Comparison of ENCODE assay signal across 8 cellular contexts in genomic region chr7:6730343-6730633, GRCh38. TPM values are rescaled to one million over a fixed set of nuclear protein-coding genes. Genes with fewer than 3 reads are reported as not detected.
DNase-seq lines count a peak whose midpoint lies in the region; ATAC-seq and TF ChIP-seq lines count a peak whose summit lies in the region.

No MANE protein-coding gene starts in this region.

- H3K4me1 Mint-ChIP-seq in neural progenitor cell = peaks cover 14% of the 10 kb centered on the region

- no peak overlapping the region; the same call in 1 of the 2 replicates for H3K27ac ChIP-seq in PC-3 (ENCODE audit: low read length)
- H3K27ac ChIP-seq in esophagus (ENCODE audit: low read depth in 2 of 2, low read length in 1 of 2) = peak overlapping the region; percentile 83 to 87
- H3K27ac ChIP-seq in neural progenitor cell = no peak overlapping the region

- peak overlapping the region; percentile 94 for H3K4me3 Mint-ChIP-seq in neural progenitor cell

- peaks cover 22% of the 10 kb centered on the region for H3K36me3 Mint-ChIP-seq in neural progenitor cell

- no peaks in the 10 kb centered on the region for H3K9me2 ChIP-seq in PC-3 (replicated peaks; ENCODE audit: low read length)

- H3K36me3 ChIP-seq in PC-3 (ENCODE audit: low read depth, low read length) = peaks cover 9% of the 10 kb centered on the region
- H3K36me3 ChIP-seq in esophagus (ENCODE audit: control insufficient read depth in 2 of 2, insufficient read depth in 2 of 2, low read length in 1 of 2) = peaks cover 4% of the 10 kb centered on the region in 2 donors
- no peaks in the 10 kb centered on the region for H3K36me3 ChIP-seq in neural progenitor cell

- H3K4me3 ChIP-seq in PC-3 (ENCODE audit: low read length) (peak overlapping the region; percentile 94), esophagus (ENCODE audit: low read depth in 1 of 2, low read length in 2 of 2) (peak overlapping the region; percentile 91 to 96), neural progenitor cell (peak overlapping the region; percentile 88)

- CTCF ChIA-PET in PC-3 (lab: Charles Lee) = no interaction called here

- peak overlapping the region; percentile 94 for H3K4me2 ChIP-seq in PC-3 (ENCODE audit: low read length)
- peak overlapping the region; percentile 83 for H3K4me2 ChIP-seq in neural progenitor cell

- POLR2A ChIA-PET in PC-3 (lab: Charles Lee; ENCODE audit: unreplicated experiment) = no interaction called here

- H3K79me2 ChIP-seq in PC-3 (ENCODE audit: low read length) (peaks cover 29% of the 10 kb centered on the region), neural progenitor cell (ENCODE audit: low read depth) (peaks cover 28% of the 10 kb centered on the region)

- no peak for DNase-seq in PC-3
- DNase-seq in neural progenitor cell (ENCODE audit: low spot score) = no peak
- DNase-seq in 8988T = no peak
- no peak for DNase-seq in SKM-1 (lab: John Stamatoyannopoulos, UW; ENCODE audit: unreplicated experiment)

- H3K9ac ChIP-seq in PC-3 (ENCODE audit: low read length) = peak overlapping the region; percentile 94
- peak overlapping the region; percentile 84 for H3K9ac ChIP-seq in neural progenitor cell

- H4K20me1 ChIP-seq in PC-3 (ENCODE audit: low read length) (no peaks in the 10 kb centered on the region), neural progenitor cell (ENCODE audit: low read depth) (peaks cover 6% of the 10 kb centered on the region)

- H3K9me3 ChIP-seq in PC-3 (ENCODE audit: low read length) = no peaks in the 10 kb centered on the region
- no peaks in the 10 kb centered on the region for H3K9me3 ChIP-seq in esophagus (ENCODE audit: control insufficient read depth in 2 of 2, insufficient read depth in 1 of 2, low read depth in 1 of 2, low read length in 1 of 2)
- no peaks in the 10 kb centered on the region for H3K9me3 ChIP-seq in neural progenitor cell (ENCODE audit: low read depth)

- peak; percentile 1 for ATAC-seq in GM18517 (IDR thresholded peaks at IDR 0.05; ENCODE audit: unreplicated experiment)
- ATAC-seq in PC-3 = no peak; the same call in none of the 2 replicates
- ATAC-seq in HG03135 (IDR thresholded peaks at IDR 0.05; ENCODE audit: unreplicated experiment) = no peak
- no peak for ATAC-seq in HG03108 (IDR thresholded peaks at IDR 0.05; ENCODE audit: unreplicated experiment)

- WGBS in esophagus, 2 donors = 0 to 2% methylated on average over 18 of the region's 18 CpGs

- H3F3A ChIP-seq in PC-3 (ENCODE audit: low read length, unreplicated experiment) (no peaks in the 10 kb centered on the region), neural progenitor cell (ENCODE audit: low read depth) (no peaks in the 10 kb centered on the region)

- peaks cover 2% of the 10 kb centered on the region for H3K27me3 Mint-ChIP-seq in neural progenitor cell (ENCODE audit: insufficient read depth, low read depth)

- peak overlapping the region; percentile 67 for H2AFZ ChIP-seq in PC-3 (ENCODE audit: low read length)
- H2AFZ ChIP-seq in neural progenitor cell (replicated peaks) = peak overlapping the region; percentile 91

- H3K27me3 ChIP-seq in PC-3 (ENCODE audit: low read length) = no peaks in the 10 kb centered on the region
- no peaks in the 10 kb centered on the region for H3K27me3 ChIP-seq in esophagus (ENCODE audit: control insufficient read depth in 1 of 2, insufficient read depth in 2 of 2, low read length in 2 of 2)
- no peaks in the 10 kb centered on the region for H3K27me3 ChIP-seq in neural progenitor cell

- no TSS peak for BruUV-seq in PC-3 (replicated peaks; lab: Mats Ljungman, UMichigan)

- no peak for TF ChIP-seq CTCF in PC-3 (conservative IDR thresholded peaks at IDR 0.05; ENCODE audit: low read depth, low read length)
- TF ChIP-seq CTCF in neural progenitor cell (IDR thresholded peaks at IDR 0.05) = no peak

- intact Hi-C loops in PC-3 (cut with micrococcal nuclease) = no loop called here

- peak overlapping the region; percentile 50 for H3K27ac Mint-ChIP-seq in neural progenitor cell

- H3K4me1 ChIP-seq in PC-3 (ENCODE audit: insufficient read depth, low read length) = peaks cover 7% of the 10 kb centered on the region
- H3K4me1 ChIP-seq in esophagus (ENCODE audit: control insufficient read depth in 2 of 2, insufficient read depth in 2 of 2, low read length in 1 of 2) = no peaks in the 10 kb centered on the region
- peaks cover 6% of the 10 kb centered on the region for H3K4me1 ChIP-seq in neural progenitor cell

- H3K9me3 Mint-ChIP-seq in neural progenitor cell = peaks cover 7% of the 10 kb centered on the region

RNA-seq across cellular contexts. Expression of gene ZNF12, which starts 23.5 kb away (rescaled TPM):
- total RNA-seq in PC-3 (2014; rRNA removed) (12.5 and 27.6 TPM in 2 replicates), neural progenitor cell (ENCODE audit: low replicate concordance) (30.1 and 36.6 TPM in 2 replicates)
- polyA plus RNA-seq in esophagus = 1 to 10 TPM; 7.0 to 7.9 TPM

RNA-seq across cellular contexts. Expression of gene RSPH10B2, which starts 23.6 kb away (rescaled TPM):
- total RNA-seq in PC-3 (2014; rRNA removed) = 0.47 TPM in 1 of 2 replicates, not detected in the other
- under 1 TPM; 0.04 to 0.10 TPM for polyA plus RNA-seq in esophagus
- total RNA-seq in neural progenitor cell (ENCODE audit: low replicate concordance) = 0.93 TPM in 1 of 2 replicates, not detected in the other

Comparison
In these comparisons a context has a peak if more than half of its experiments do, and no peak if none do; other contexts are left out.
1. H3K27ac ChIP-seq: peak in esophagus (2 of 2); none in PC-3 (single experiment) and neural progenitor cell (single experiment).
2. Peak in every context shown above with its lines, with median percentiles within 50 percentile points of each other: H3K4me3 ChIP-seq.